ENCODE assay signal across 13 cellular contexts in genomic region chr11:58060939-58061672, GRCh38. TPM values are rescaled to one million over a fixed set of nuclear protein-coding genes. Genes with fewer than 3 reads are reported as not detected.
DNase-seq lines count a peak whose midpoint lies in the region; ATAC-seq, FAIRE-seq and TF ChIP-seq lines count a peak whose summit lies in the region.
"Had no signal": no experiment of that assay in that cellular context is flagged by ENCODE, and none has a peak within 500 bp of the region (broad histone marks: within the 10 kb centered on the region; RNA-seq: fewer than 3 reads in every experiment).

No MANE protein-coding gene starts in this region.

- H4K20me1 ChIP-seq in H1 (replicated peaks in 1 of 2; ENCODE audit: control insufficient read depth in 1 of 2, insufficient read depth in 2 of 2, low read length in 2 of 2) = no peaks in the 10 kb centered on the region

- in situ Hi-C loops in HAP-1 (cut with MboI; ENCODE audit: low sequenced_read_pairs) = no loop called here

- H3K27me3 ChIP-seq in AG04450 (ENCODE audit: control insufficient read depth, insufficient read depth, low read length) (no peaks in the 10 kb centered on the region), HUES48 (ENCODE audit: control insufficient read depth, insufficient read depth, low read length) (no peaks in the 10 kb centered on the region), H1 (replicated peaks in 1 of 4; ENCODE audit: control insufficient read depth in 3 of 4, extremely low read depth in 1 of 4, insufficient read depth in 3 of 4, low read length in 3 of 4) (no peaks in the 10 kb centered on the region), HAP-1 (ENCODE audit: low read depth) (no peaks in the 10 kb centered on the region)

- no peaks in the 10 kb centered on the region for H3K79me2 ChIP-seq in H1 (ENCODE audit: control insufficient read depth in 1 of 2, insufficient read depth in 2 of 2, low read length in 2 of 2)

- DNase-seq in AG04450 (ENCODE audit: low read depth, low spot score) (no peak), H1 (ENCODE audit: low read depth in 1 of 2, low spot score in 2 of 2) (no peak), left colon (no peak), NCI-H2029 treated with DMSO at 0.1 percent for 48 hours (lab: John Stamatoyannopoulos, UW) (no peak), NCI-H446 treated with DMSO at 0.1 percent for 48 hours (lab: John Stamatoyannopoulos, UW) (no peak), HAP-1 (ENCODE audit: low spot score in 2 of 2) (no peak)
- no peak for DNase-seq in effector CD4-positive, alpha-beta T cell
- DNase-seq: caudate nucleus; DMS53; GOT3; NCI-H1436 treated with DMSO at 0.1 percent for 48 hours; stimulated activated CD4-positive, alpha-beta T cell treated with anti-CD3 and anti-CD28 coated beads, Interleukin-12 subunit alpha, Interleukin-12 subunit beta, amount 100 ng/mL, for 4 hours had no signal

- intact Hi-C loops in left colon (cut with DNase I, micrococcal nuclease) = no loop called here

- 62% methylated on average over 6 of the region's 6 CpGs; no CpG with 5 or more reads in 1 of the 2 experiments for WGBS in H1 (ENCODE audit: extremely low coverage in 1 of 2, insufficient coverage in 1 of 2, insufficient read length in 1 of 2, insufficient replicate concordance in 2 of 2, low coverage in 1 of 2, low lambda C conversion rate in 2 of 2, missing lambda C conversion rate in 1 of 2), 2 experiments

- ATAC-seq in left colon = peak; percentile 49

- H3K9me3 ChIP-seq in AG04450 (ENCODE audit: control insufficient read depth, insufficient read depth, low read length) (no peaks in the 10 kb centered on the region), HUES48 (ENCODE audit: control insufficient read depth, insufficient read depth, low read length) (no peaks in the 10 kb centered on the region), H1 (ENCODE audit: insufficient read depth in 2 of 2, low read depth in 1 of 2, low read length in 1 of 2) (no peaks in the 10 kb centered on the region), HAP-1 (no peaks in the 10 kb centered on the region)

- TF ChIP-seq CTCF in AG04450 (IDR thresholded peaks at IDR 0.05; ENCODE audit: low read depth, low read length) (peak; percentile 57), H1 (IDR thresholded peaks at IDR 0.05; ENCODE audit: control extremely low read depth in 1 of 3, insufficient read depth in 1 of 3, low read depth in 1 of 3, low read length in 3 of 3) (peak; percentile 23 to 60 (median 37))

- no peak for TF ChIP-seq EP300 in H1 (IDR thresholded peaks at IDR 0.05; ENCODE audit: borderline replicate concordance in 1 of 2, low read depth in 2 of 2, low read length in 2 of 2)

- no peak overlapping the region for H2AK5ac ChIP-seq in H1 (ENCODE audit: low read depth, low read length)

- CTCF ChIA-PET in AG04450 (lab: Charles Lee) (interaction anchor here (0.5 to 2.5 kb wide), 9 partner anchors 23 to 451 kb away, joined by 3 to 14 read pairs (median 3); no protein-coding TSS in a partner anchor), H1 (lab: Charles Lee; ENCODE audit: partially characterized antibody) (interaction anchor here (0.7 to 3.5 kb wide), 25 partner anchors 8 to 463 kb away, joined by 3 to 19 read pairs (median 5); partner anchors contain the start of genes BTBD18 and OR9I1)

- H3K4me3 ChIP-seq in AG04450 (ENCODE audit: low read depth, low read length) = no peak overlapping the region
- H3K4me3 ChIP-seq in HUES48 (ENCODE audit: low read depth, low read length) = no peak overlapping the region
- no peak overlapping the region for H3K4me3 ChIP-seq in H1 (ENCODE audit: extremely low read depth in 1 of 4, insufficient read depth in 2 of 4, low read depth in 3 of 4, low read length in 4 of 4)
- no peak overlapping the region for H3K4me3 ChIP-seq in HAP-1

- H4K91ac ChIP-seq in H1 (replicated peaks; ENCODE audit: insufficient read length, low read length) = no peak overlapping the region

- peak; percentile 37 to 45 for TF ChIP-seq RAD21 in H1 (IDR thresholded peaks at IDR 0.05 in 1 of 2, conservative IDR thresholded peaks at IDR 0.05 in 1 of 2; ENCODE audit: low read depth in 2 of 2, low read length in 2 of 2)

- H3K4ac ChIP-seq in H1 (replicated peaks; ENCODE audit: insufficient read length, low read depth, low read length) = no peak overlapping the region

- no peak overlapping the region for H3K56ac ChIP-seq in H1 (replicated peaks; ENCODE audit: insufficient read length, low read depth, low read length)

- no peak overlapping the region for H2BK5ac ChIP-seq in H1 (ENCODE audit: low read depth, low read length)

- H3K4me1 ChIP-seq in HUES48 (ENCODE audit: control insufficient read depth, insufficient read depth, low read length) (peaks cover 46% of the 10 kb centered on the region), H1 (replicated peaks in 1 of 4; ENCODE audit: control insufficient read depth in 3 of 4, insufficient read depth in 4 of 4, low read length in 3 of 4) (peaks cover 0 to 19% (median 16%) of the 10 kb centered on the region in 4 experiments; a peak in 6 of 7 replicates), HAP-1 (no peaks in the 10 kb centered on the region)

- H3K4me2 ChIP-seq in H1 (ENCODE audit: insufficient read depth in 1 of 2, low read depth in 2 of 2, low read length in 2 of 2) = peak overlapping the region in 1 of 2 experiments; percentile 31; a peak in 1 of 4 replicates

- H3K9ac ChIP-seq in HUES48 (ENCODE audit: low read depth, low read length) (no peak overlapping the region; the same call in 1 of the 2 replicates), H1 (replicated peaks in 1 of 4; ENCODE audit: extremely low read depth in 1 of 4, low read depth in 3 of 4, low read length in 3 of 4) (peak overlapping the region in 1 of 4 experiments; percentile 50; a peak in 1 of 7 replicates)

- H3K27ac ChIP-seq in AG04450 (ENCODE audit: low read depth, low read length) = peak overlapping the region; percentile 12
- peak overlapping the region; percentile 54 for H3K27ac ChIP-seq in HUES48 (ENCODE audit: low read depth, low read length)
- H3K27ac ChIP-seq in H1 (ENCODE audit: low read depth, low read length) = no peak overlapping the region

- no peak overlapping the region for H4K8ac ChIP-seq in H1 (ENCODE audit: extremely low read depth, insufficient read depth, low read length)

- H3K79me1 ChIP-seq in H1 (ENCODE audit: low read depth, low read length) = no peaks in the 10 kb centered on the region

- no peaks in the 10 kb centered on the region for H3K23me2 ChIP-seq in H1 (ENCODE audit: low read depth, low read length)

- no peak overlapping the region for H3K23ac ChIP-seq in H1 (ENCODE audit: insufficient read length)

- no peak for FAIRE-seq in H1 (lab: Jason Lieb, UNC)

- H3K36me3 ChIP-seq in HUES48 (ENCODE audit: control insufficient read depth, insufficient read depth, low read length) = no peaks in the 10 kb centered on the region
- no peaks in the 10 kb centered on the region for H3K36me3 ChIP-seq in H1 (ENCODE audit: control insufficient read depth in 2 of 4, insufficient read depth in 4 of 4, low read length in 3 of 4)
- H3K36me3 ChIP-seq in HAP-1 (replicated peaks) = no peaks in the 10 kb centered on the region

- H3K14ac ChIP-seq in H1 (ENCODE audit: insufficient read length) = no peak overlapping the region

- peak overlapping the region; percentile 44 for H2BK120ac ChIP-seq in H1 (replicated peaks; ENCODE audit: low read depth, low read length)

- H2AFZ ChIP-seq in H1 (ENCODE audit: low read length) = peak overlapping the region; percentile 94

- TF ChIP-seq POLR2A in H1 (IDR thresholded peaks at IDR 0.05; ENCODE audit: control extremely low read depth in 1 of 2, low read depth in 2 of 2, low read length in 2 of 2) = no peak

- H2BK20ac ChIP-seq in H1 (ENCODE audit: low read length) = peak overlapping the region; percentile 76; the same call in 1 of the 2 replicates

- H2BK12ac ChIP-seq in H1 (ENCODE audit: low read depth, low read length) = 0 out of 2 replicates have a peak overlapping the region, but pooled peaks have one; percentile 13

- no peak overlapping the region for H3K18ac ChIP-seq in H1 (ENCODE audit: extremely low read depth, low read length)

- POLR2A ChIA-PET in AG04450 (lab: Yijun Ruan, JAX) (interaction anchor here (0.6 to 1.8 kb wide), 2 partner anchors 34 to 219 kb away, joined by 3 to 4 read pairs; no protein-coding TSS in a partner anchor), H1 (lab: Charles Lee; ENCODE audit: partially characterized antibody) (interaction anchor here (0.9 kb wide), 1 partner anchor 238 kb away, joined by 4 read pairs; no protein-coding TSS in a partner anchor)

- no peak overlapping the region for H4K5ac ChIP-seq in H1 (ENCODE audit: insufficient read length, low read depth, low read length)

- H2BK15ac ChIP-seq in H1 (ENCODE audit: low read length) = no peak overlapping the region

TF ChIP-seq in H1, 55 proteins besides CTCF, POLR2A, EP300 and RAD21 (continues in another document):
- TF ChIP-seq JUND (IDR thresholded peaks at IDR 0.05; ENCODE audit: low read length) = no peak
- no peak for TF ChIP-seq POU5F1 (IDR thresholded peaks at IDR 0.05; ENCODE audit: low read depth, low read length)
- no peak for TF ChIP-seq BCL11A (IDR thresholded peaks at IDR 0.05; ENCODE audit: low read depth in 2 of 2, low read length in 2 of 2)

RNA-seq across cellular contexts. Expression of gene OR6Q1, which starts 30.4 kb away (rescaled TPM):
- not detected in 2 replicates for polyA plus RNA-seq in AG04450 (2011; rRNA removed)
- polyA minus RNA-seq in AG04450 (2011; rRNA and poly(A)+ RNA removed) = not detected in 2 replicates
- not detected in 2 replicates for total RNA-seq in H1 (2021; fragmentation: NEBNext Ultra II Directional; extraction: Animal tissue kit (Norgen Biotek cat#: 25700))
- polyA plus RNA-seq in H1 (2011; rRNA removed) = not detected in 2 replicates
- not detected for polyA plus RNA-seq in H1 (2011; cell fraction: cytosol; rRNA removed)
- not detected for polyA plus RNA-seq in H1 (2011; cell fraction: nucleus; rRNA removed)
- polyA plus RNA-seq in H1 (2012, experiment 1 of 2) = not detected in 4 replicates
- polyA plus RNA-seq in H1 (2012, experiment 2 of 2) = not detected
- not detected for polyA plus RNA-seq in H1 (2013, experiment 1 of 2)
- not detected for polyA plus RNA-seq in H1 (2013, experiment 2 of 2)
- not detected in 2 replicates for polyA minus RNA-seq in H1 (2011; rRNA and poly(A)+ RNA removed)
- not detected for polyA minus RNA-seq in H1 (2011; cell fraction: cytosol; rRNA and poly(A)+ RNA removed)
- not detected for polyA minus RNA-seq in H1 (2011; cell fraction: nucleus; rRNA and poly(A)+ RNA removed)
- total RNA-seq in left colon = not detected

RNA-seq across cellular contexts. Expression of gene OR9Q1, which starts 37.4 kb away (rescaled TPM):
- polyA plus RNA-seq in AG04450 (2011; rRNA removed) (not detected in 2 replicates), H1 (2011; rRNA removed) (not detected in 2 replicates)
- not detected in 2 replicates for polyA minus RNA-seq in AG04450 (2011; rRNA and poly(A)+ RNA removed)
- total RNA-seq in H1 (2021; fragmentation: NEBNext Ultra II Directional; extraction: Animal tissue kit (Norgen Biotek cat#: 25700)) = not detected in 2 replicates
- not detected for polyA plus RNA-seq in H1 (2011; cell fraction: cytosol; rRNA removed)
- polyA plus RNA-seq in H1 (2011; cell fraction: nucleus; rRNA removed) = not detected
- not detected in 4 replicates for polyA plus RNA-seq in H1 (2012, experiment 1 of 2)
- not detected for polyA plus RNA-seq in H1 (2012, experiment 2 of 2)
- not detected for polyA plus RNA-seq in H1 (2013, experiment 1 of 2)
- not detected for polyA plus RNA-seq in H1 (2013, experiment 2 of 2)
- not detected in 2 replicates for polyA minus RNA-seq in H1 (2011; rRNA and poly(A)+ RNA removed)
- polyA minus RNA-seq in H1 (2011; cell fraction: cytosol; rRNA and poly(A)+ RNA removed) = not detected
- polyA minus RNA-seq in H1 (2011; cell fraction: nucleus; rRNA and poly(A)+ RNA removed) = not detected
- not detected for total RNA-seq in left colon
